22 cellular contexts compared by ENCODE assay signal in genomic region chr9:135821733-135822382, GRCh38.
"Had no signal": no experiment of that assay in that cellular context is flagged by ENCODE, and none has a peak within 500 bp of the region (broad histone marks: within the 10 kb centered on the region; RNA-seq: fewer than 3 reads in every experiment).

No MANE protein-coding gene starts in this region.

- H3K27me3 Mint-ChIP-seq: activated CD8-positive, alpha-beta T cell treated with anti-CD3 and anti-CD28 coated beads for 36 hours; activated naive CD8-positive, alpha-beta T cell treated with anti-CD3 and anti-CD28 coated beads, Interleukin-2, amount 50 U/mL, for 24 hours; activated T-cell treated with anti-CD3 and anti-CD28 coated beads, Interleukin-2, amount 50 U/mL, for 24 hours; brain; central memory CD8-positive, alpha-beta T cell; naive thymus-derived CD8-positive, alpha-beta T cell had no signal

- H3K9me3 Mint-ChIP-seq: activated CD8-positive, alpha-beta T cell treated with anti-CD3 and anti-CD28 coated beads for 36 hours; activated naive CD8-positive, alpha-beta T cell treated with anti-CD3 and anti-CD28 coated beads, Interleukin-2, amount 50 U/mL, for 24 hours; activated T-cell treated with anti-CD3 and anti-CD28 coated beads, Interleukin-2, amount 50 U/mL, for 24 hours; activated T-helper 2 cell treated with anti-CD3 and anti-CD28 coated beads, Interferon-gamma antibody, Interleukin-2, Interleukin-4, amounts not matched to agents 10 μg/mL and 5 μg/mL and 100 μg/mL, durations not matched to agents 14 hours and 24 hours and 36 hours; brain; central memory CD8-positive, alpha-beta T cell; naive thymus-derived CD8-positive, alpha-beta T cell had no signal

- H3K4me3 ChIP-seq: left ventricle myocardium inferior, tibial nerve had no signal

- H3K4me3 Mint-ChIP-seq: activated CD8-positive, alpha-beta T cell treated with anti-CD3 and anti-CD28 coated beads for 36 hours; activated naive CD8-positive, alpha-beta T cell treated with anti-CD3 and anti-CD28 coated beads, Interleukin-2, amount 50 U/mL, for 24 hours; activated T-cell treated with anti-CD3 and anti-CD28 coated beads, Interleukin-2, amount 50 U/mL, for 24 hours; brain; central memory CD8-positive, alpha-beta T cell; naive thymus-derived CD8-positive, alpha-beta T cell had no signal

- DNase-seq: activated CD4-positive, alpha-beta T cell treated with anti-CD3 and anti-CD28 coated beads for 48 hours; activated CD8-positive, alpha-beta T cell treated with anti-CD3 and anti-CD28 coated beads for 36 hours; activated naive CD4-positive, alpha-beta T cell treated with Interleukin-2 at 50 U/mL for 16 hours; activated naive CD8-positive, alpha-beta T cell treated with anti-CD3 and anti-CD28 coated beads, Interleukin-2, amount 50 U/mL, for 24 hours; activated T-cell treated with anti-CD3 and anti-CD28 coated beads, Interleukin-2, amount 50 U/mL, for 24 hours; anterior cingulate cortex; cortex of kidney; left ventricle myocardium inferior; mesenchymal stem cell; naive thymus-derived CD8-positive, alpha-beta T cell; stimulated activated CD4-positive, alpha-beta T cell treated with anti-CD3 and anti-CD28 coated beads, Interleukin-12 subunit alpha, Interleukin-12 subunit beta, amount 100 ng/mL, for 4 hours; stimulated activated CD4-positive, alpha-beta T cell treated with anti-CD3 and anti-CD28 coated beads, Interleukin-1b, Interleukin-23, amount 100 ng/mL, for 48 hours; stimulated activated CD8-positive, alpha-beta memory T cell treated with anti-CD3 and anti-CD28 coated beads, Interleukin-4, amount 100 ng/mL, for 48 hours; stimulated activated naive CD4-positive, alpha-beta T cell treated with Interleukin-2 at 50 U/mL for 16 hours; substantia nigra; T-helper 2 cell had no signal

- ATAC-seq: activated CD8-positive, alpha-beta T cell treated with anti-CD3 and anti-CD28 coated beads for 36 hours; activated naive CD8-positive, alpha-beta T cell treated with anti-CD3 and anti-CD28 coated beads, Interleukin-2, amount 50 U/mL, for 24 hours; naive thymus-derived CD8-positive, alpha-beta T cell had no signal

- FAIRE-seq: endometrium, frontal cortex had no signal

- H3K27ac ChIP-seq: left ventricle myocardium inferior, tibial nerve had no signal

- H3K27ac Mint-ChIP-seq: activated CD8-positive, alpha-beta T cell treated with anti-CD3 and anti-CD28 coated beads for 36 hours; activated naive CD8-positive, alpha-beta T cell treated with anti-CD3 and anti-CD28 coated beads, Interleukin-2, amount 50 U/mL, for 24 hours had no signal

- H3K4me1 Mint-ChIP-seq: brain had no signal

- H3K27me3 ChIP-seq: tibial nerve had no signal

- H3K9me3 ChIP-seq: left ventricle myocardium inferior, tibial nerve had no signal

- H3K4me1 ChIP-seq: left ventricle myocardium inferior, tibial nerve had no signal
